13 cellular contexts compared by ENCODE assay signal in the genomic region with DNA sequence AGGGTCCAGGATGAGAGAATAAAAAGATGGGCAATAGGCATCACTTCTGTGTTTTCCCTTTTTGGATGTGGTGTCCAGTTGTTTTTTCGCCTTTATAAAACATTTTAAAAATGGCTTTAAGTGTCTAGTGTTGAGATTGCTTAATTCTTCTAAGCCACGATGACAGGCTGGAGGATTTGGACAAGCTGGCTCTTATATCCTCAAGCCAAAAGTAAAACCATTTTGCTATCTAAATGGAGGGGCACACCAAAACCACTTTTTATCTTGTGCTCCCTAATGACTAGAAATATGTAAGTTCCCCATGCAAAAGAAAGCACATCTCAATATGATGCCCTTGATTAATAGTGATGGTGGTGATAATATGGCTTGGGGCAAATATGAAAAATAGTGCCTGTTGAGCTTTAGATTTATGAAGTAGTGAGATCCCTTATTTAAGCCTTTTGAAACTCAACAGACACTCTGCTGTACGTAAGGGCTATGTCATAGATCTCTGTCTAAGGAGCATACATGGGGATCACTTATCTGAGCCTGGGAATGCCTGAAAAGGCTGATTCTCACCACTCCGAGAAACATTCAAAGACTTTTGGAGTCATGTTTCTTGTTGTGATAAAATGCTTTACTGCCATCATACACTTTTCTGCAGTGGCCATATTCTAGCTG.
"Had no signal": no experiment of that assay in that cellular context is flagged by ENCODE, and none has a peak within 500 bp of the region (broad histone marks: within the 10 kb centered on the region; RNA-seq: fewer than 3 reads in every experiment).

No MANE protein-coding gene starts in this region.

- H3K36me3 ChIP-seq: adrenal gland, neutrophil had no signal

- H3K4me1 ChIP-seq: adrenal gland had no signal

- H3K4me3 ChIP-seq: adrenal gland, body of pancreas had no signal

- ATAC-seq: activated T-helper 17 cell treated with anti-CD3 and anti-CD28 coated beads, Interleukin-2, amount 50 U/mL, for 72 hours; body of pancreas; WTC11 had no signal

- DNase-seq: activated CD4-positive, alpha-beta T cell treated with anti-CD3 and anti-CD28 coated beads, Interleukin-2, amount 10 ng/mL, durations not matched to agents 7 days and 5 days; activated CD8-positive, alpha-beta memory T cell treated with anti-CD3 and anti-CD28 coated beads for 24 hours; activated naive CD4-positive, alpha-beta T cell treated with anti-CD3 and anti-CD28 coated beads, Interleukin-2, amount 50 U/mL, for 16 hours; adrenal gland; body of pancreas; cortex of kidney; effector CD8-positive, alpha-beta T cell; small intestine; T-helper 1 cell had no signal

- H3K27ac Mint-ChIP-seq: activated CD4-positive, alpha-beta T cell treated with anti-CD3 and anti-CD28 coated beads, Interleukin-2, amount 10 ng/mL, durations not matched to agents 7 days and 5 days; activated T-helper 17 cell treated with anti-CD3 and anti-CD28 coated beads, Interleukin-2, amount 50 U/mL, for 72 hours; WTC11 had no signal

- H3K9me3 Mint-ChIP-seq: activated CD4-positive, alpha-beta T cell treated with anti-CD3 and anti-CD28 coated beads, Interleukin-2, amount 10 ng/mL, durations not matched to agents 7 days and 5 days; activated T-helper 17 cell treated with anti-CD3 and anti-CD28 coated beads, Interleukin-2, amount 50 U/mL, for 72 hours; WTC11 had no signal

- H3K27me3 ChIP-seq: adrenal gland, body of pancreas, neutrophil had no signal

- H3K4me1 Mint-ChIP-seq: activated CD4-positive, alpha-beta T cell treated with anti-CD3 and anti-CD28 coated beads, Interleukin-2, amount 10 ng/mL, durations not matched to agents 7 days and 5 days; activated T-helper 17 cell treated with anti-CD3 and anti-CD28 coated beads, Interleukin-2, amount 50 U/mL, for 72 hours; central memory CD8-positive, alpha-beta T cell had no signal

- H3K27ac ChIP-seq: adrenal gland, body of pancreas, neutrophil had no signal

- H3K36me3 Mint-ChIP-seq: WTC11 had no signal

- H3K9me3 ChIP-seq: adrenal gland, body of pancreas, neutrophil had no signal

- H3K4me3 Mint-ChIP-seq: activated CD4-positive, alpha-beta T cell treated with anti-CD3 and anti-CD28 coated beads, Interleukin-2, amount 10 ng/mL, durations not matched to agents 7 days and 5 days; activated T-helper 17 cell treated with anti-CD3 and anti-CD28 coated beads, Interleukin-2, amount 50 U/mL, for 72 hours; central memory CD8-positive, alpha-beta T cell; WTC11 had no signal

- H3K27me3 Mint-ChIP-seq: activated T-helper 17 cell treated with anti-CD3 and anti-CD28 coated beads, Interleukin-2, amount 50 U/mL, for 72 hours; central memory CD8-positive, alpha-beta T cell had no signal
